1 cellular context compared by ENCODE assay signal in the genomic region with DNA sequence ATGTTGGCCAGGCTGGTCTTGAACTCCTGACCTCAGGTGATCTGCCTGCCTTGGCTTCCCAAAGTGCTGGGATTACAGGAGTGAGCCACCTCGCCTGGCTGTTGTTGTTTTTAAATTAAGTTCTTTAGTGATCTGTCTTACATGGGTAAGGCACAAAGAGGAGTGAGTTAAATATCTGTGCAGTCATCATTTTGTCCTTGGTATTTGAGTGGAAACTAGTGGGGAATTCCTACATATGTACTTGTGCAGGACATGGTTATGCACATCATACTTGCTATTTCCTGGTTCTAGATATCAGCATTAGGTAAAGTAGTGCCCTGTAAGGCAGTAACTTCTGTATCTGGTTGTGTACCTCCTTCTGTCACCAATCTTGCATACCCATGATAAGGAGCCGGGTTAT.
A peak's percentile ranks its signal among the peaks of the same experiment; 100 is the strongest.
TF ChIP-seq lines count a peak whose summit lies in the region.

No MANE protein-coding gene starts in this region.

TF ChIP-seq in K562, 482 proteins besides CTCF, POLR2A, EP300 and RAD21:
- TF ChIP-seq C11orf30 (IDR thresholded peaks at IDR 0.05; ENCODE audit: low read depth) (peak; percentile 52; the same call in 1 of the 2 replicates), ILF3 (IDR thresholded peaks at IDR 0.05; ENCODE audit: borderline replicate concordance) (no peak), PHB2 (IDR thresholded peaks at IDR 0.05; ENCODE audit: low read depth) (no peak), ZNF316 (IDR thresholded peaks at IDR 0.05) (peak; percentile 65; the same call in 1 of the 2 replicates), MAFG (tag; conservative IDR thresholded peaks at IDR 0.05) (0 out of 2 replicates have a peak, but pooled peaks have one; percentile 17), RBFOX2 (IDR thresholded peaks at IDR 0.05; ENCODE audit: low read depth, low read length) (0 out of 2 replicates have a peak, but pooled peaks have one; percentile 21)
